19 cellular contexts compared by ENCODE assay signal in the genomic region with DNA sequence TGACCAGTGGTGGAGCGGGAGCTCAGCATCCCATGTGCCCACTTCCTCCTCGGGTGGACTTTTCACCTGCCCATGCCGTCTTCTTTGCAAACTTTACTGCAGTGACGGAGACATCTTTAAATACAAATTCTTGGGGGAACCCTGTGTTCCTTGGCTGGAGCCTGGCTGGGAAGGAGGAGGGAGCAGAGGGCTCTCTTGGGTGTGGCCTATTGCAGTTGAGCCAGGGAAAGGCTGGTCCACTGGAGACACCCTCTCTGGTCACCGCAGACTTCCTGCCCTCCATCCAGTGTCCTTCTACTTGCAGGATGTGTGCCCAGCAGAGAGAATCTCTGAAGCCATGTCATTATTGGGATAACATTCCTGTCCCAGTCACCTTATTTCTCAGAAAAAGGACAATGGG.
DNase-seq lines count a peak whose midpoint lies in the region; ATAC-seq, FAIRE-seq and TF ChIP-seq lines count a peak whose summit lies in the region.
"Had no signal": no experiment of that assay in that cellular context is flagged by ENCODE, and none has a peak within 500 bp of the region (broad histone marks: within the 10 kb centered on the region; RNA-seq: fewer than 3 reads in every experiment).

No MANE protein-coding gene starts in this region.

- no peak overlapping the region for H4K91ac ChIP-seq in trophoblast cell (ENCODE audit: low read depth, low read length)

- H3K14ac ChIP-seq in trophoblast cell (ENCODE audit: low read length), result no peak overlapping the region

- H3K4ac ChIP-seq in trophoblast cell (ENCODE audit: low read depth, low read length), result peak overlapping the region; percentile 34

- no peaks in the 10 kb centered on the region for H3K36me3 ChIP-seq in right atrium auricular region
- H3K36me3 ChIP-seq in H7 (replicated peaks; ENCODE audit: control insufficient read depth, insufficient read depth, low read length), result no peaks in the 10 kb centered on the region; the same call in none of the 2 replicates
- H3K36me3 ChIP-seq in astrocyte (ENCODE audit: insufficient read depth, low read length), result no peaks in the 10 kb centered on the region
- peaks cover 0 to 2% of the 10 kb centered on the region in 2 experiments for H3K36me3 ChIP-seq in trophoblast cell (ENCODE audit: control insufficient read depth in 1 of 2, insufficient read depth in 2 of 2, low read length in 2 of 2)
- H3K36me3 ChIP-seq: HAP-1 had no signal

- no peaks in the 10 kb centered on the region for H3K27me3 ChIP-seq in right atrium auricular region
- no peaks in the 10 kb centered on the region for H3K27me3 ChIP-seq in H7 (ENCODE audit: control insufficient read depth, insufficient read depth, low read length)
- no peaks in the 10 kb centered on the region for H3K27me3 ChIP-seq in astrocyte (ENCODE audit: insufficient read depth, low read length)
- H3K27me3 ChIP-seq in trophoblast cell (ENCODE audit: insufficient read depth, low read length), result no peaks in the 10 kb centered on the region
- H3K27me3 ChIP-seq: BLaER1 treated with 17β-estradiol and CSF1 and Interleukin-3, amounts not matched to agents 10 nM and 100 nM had no signal

- no peak overlapping the region for H4K12ac ChIP-seq in trophoblast cell (ENCODE audit: low read depth, low read length)

- H3K9me3 Mint-ChIP-seq in astrocyte (ENCODE audit: unreplicated experiment), result no peaks in the 10 kb centered on the region

- H2BK5ac ChIP-seq in trophoblast cell (ENCODE audit: low read depth, low read length, poor library complexity), result no peak overlapping the region

- peak overlapping the region; percentile 69 for H3K27ac Mint-ChIP-seq in astrocyte (ENCODE audit: unreplicated experiment)
- H3K27ac Mint-ChIP-seq: CD4-positive, CD25-positive, alpha-beta regulatory T cell had no signal

- peaks cover 52% of the 10 kb centered on the region for H3K4me1 Mint-ChIP-seq in astrocyte (ENCODE audit: low read depth, unreplicated experiment)
- H3K4me1 Mint-ChIP-seq: CD4-positive, CD25-positive, alpha-beta regulatory T cell had no signal

- no peak overlapping the region for H3K9ac ChIP-seq in astrocyte (ENCODE audit: low read length)
- H3K9ac ChIP-seq in trophoblast cell (ENCODE audit: low read length), result no peak overlapping the region
- H3K9ac ChIP-seq: BLaER1 treated with 17β-estradiol and CSF1 and Interleukin-3, amounts not matched to agents 10 nM and 100 nM; GM23248 had no signal

- H3K79me2 ChIP-seq in astrocyte (ENCODE audit: insufficient read depth, low read length), result peaks cover 80% of the 10 kb centered on the region
- peaks cover 19% of the 10 kb centered on the region for H3K79me2 ChIP-seq in trophoblast cell (ENCODE audit: control insufficient read depth, insufficient read depth, low read length, poor library complexity)

- no peak for FAIRE-seq in astrocyte (lab: Jason Lieb, UNC)
- FAIRE-seq: G401.6, GM12891 had no signal

- no peak overlapping the region for H2AK5ac ChIP-seq in trophoblast cell (ENCODE audit: low read length)

- peaks cover 97% of the 10 kb centered on the region for H4K20me1 ChIP-seq in astrocyte (ENCODE audit: insufficient read depth, low read length)

- H3K27ac ChIP-seq in right atrium auricular region (no peak overlapping the region), astrocyte (ENCODE audit: low read depth, low read length) (no peak overlapping the region), trophoblast cell (ENCODE audit: low read depth, low read length) (no peak overlapping the region)
- H3K27ac ChIP-seq: BLaER1 treated with 17β-estradiol and CSF1 and Interleukin-3, amounts not matched to agents 10 nM and 100 nM; GM23248 had no signal

- H3K23ac ChIP-seq in trophoblast cell (ENCODE audit: low read length), result no peak overlapping the region

- H3K4me2 ChIP-seq in astrocyte (ENCODE audit: low read length) (no peak overlapping the region), trophoblast cell (ENCODE audit: low read length) (no peak overlapping the region)
- H3K4me2 ChIP-seq: BLaER1 treated with 17β-estradiol and CSF1 and Interleukin-3, amounts not matched to agents 10 nM and 100 nM had no signal

- no peak overlapping the region for H4K8ac ChIP-seq in trophoblast cell (ENCODE audit: low read depth, low read length)

- H3K18ac ChIP-seq in trophoblast cell (ENCODE audit: low read length), result no peak overlapping the region

- H3K27me3 Mint-ChIP-seq in astrocyte (ENCODE audit: low read depth, unreplicated experiment), result no peaks in the 10 kb centered on the region

- DNase-seq in Right ventricle myocardium superior (no peak), right atrium auricular region (ENCODE audit: low spot score) (no peak), H7 (peak; percentile 16), astrocyte (ENCODE audit: low read depth) (no peak), trophoblast cell (no peak), hippocampal formation (lab: John Stamatoyannopoulos, UW) (no peak)
- DNase-seq in stimulated activated CD4-positive, alpha-beta T cell treated with anti-CD3 and anti-CD28 coated beads, Interleukin-4, amount 100 ng/mL, for 4 hours, result no peak
- DNase-seq in activated CD8-positive, alpha-beta memory T cell treated with anti-CD3 and anti-CD28 coated beads, Interleukin-2, amount 50 U/mL, for 4 hours, result no peak
- DNase-seq: ACHN; CD4-positive, CD25-positive, alpha-beta regulatory T cell; DMS 273 treated with DMSO at 0.1 percent for 48 hours; DMS79 treated with DMSO at 0.1 percent for 48 hours; EL; GM23248; IMR-90 had no signal

- no CpG with 5 or more reads among the region's 5 CpGs for WGBS in trophoblast cell (ENCODE audit: extremely low coverage, insufficient coverage, insufficient read length)

- H2AFZ ChIP-seq in astrocyte (ENCODE audit: low read depth, low read length), result no peak overlapping the region
- H2AFZ ChIP-seq in trophoblast cell (ENCODE audit: insufficient read depth, low read length, poor library complexity), result no peak overlapping the region
- H2AFZ ChIP-seq: GM23248 had no signal

- peaks cover 10% of the 10 kb centered on the region for H3K36me3 Mint-ChIP-seq in astrocyte (ENCODE audit: low read depth, unreplicated experiment)
- H3K36me3 Mint-ChIP-seq: CD4-positive, CD25-positive, alpha-beta regulatory T cell had no signal

- H3K9me3 ChIP-seq in right atrium auricular region (no peaks in the 10 kb centered on the region), astrocyte (ENCODE audit: insufficient read depth, low read depth, low read length) (no peaks in the 10 kb centered on the region), trophoblast cell (ENCODE audit: insufficient read depth, low read depth, low read length) (no peaks in the 10 kb centered on the region)
- H3K9me3 ChIP-seq: BLaER1 treated with 17β-estradiol and CSF1 and Interleukin-3, amounts not matched to agents 10 nM and 100 nM; HAP-1 had no signal

- no peak overlapping the region for H2BK12ac ChIP-seq in trophoblast cell (ENCODE audit: low read length)

- peaks cover 3 to 60% of the 10 kb centered on the region in 2 donors for H3K4me1 ChIP-seq in right atrium auricular region
- peaks cover 3% of the 10 kb centered on the region for H3K4me1 ChIP-seq in astrocyte (ENCODE audit: insufficient read depth, low read length)
- H3K4me1 ChIP-seq in trophoblast cell (ENCODE audit: control insufficient read depth in 1 of 2, insufficient read depth in 2 of 2, low read length in 2 of 2), result peaks cover 19 to 20% of the 10 kb centered on the region in 2 experiments

- peak; percentile 29 for ATAC-seq in Right ventricle myocardium superior (ENCODE audit: poor library complexity)

- intact Hi-C loops in Right ventricle myocardium superior (cut with DNase I), result no loop called here

- H3K4me3 Mint-ChIP-seq in astrocyte (ENCODE audit: unreplicated experiment), result no peak overlapping the region
- H3K4me3 Mint-ChIP-seq: CD4-positive, CD25-positive, alpha-beta regulatory T cell had no signal

- TF ChIP-seq CTCF in right atrium auricular region (IDR thresholded peaks at IDR 0.05) (no peak), astrocyte (IDR thresholded peaks at IDR 0.05; ENCODE audit: insufficient read depth, low read depth, low read length) (no peak)

- no peak overlapping the region for H2BK120ac ChIP-seq in trophoblast cell (ENCODE audit: insufficient read depth, low read length, poor library complexity)

- H3K79me1 ChIP-seq in trophoblast cell (ENCODE audit: low read length), result peaks cover 5% of the 10 kb centered on the region

- H3K4me3 ChIP-seq in right atrium auricular region (no peak overlapping the region), H7 (ENCODE audit: insufficient read depth, low read depth, low read length) (no peak overlapping the region), astrocyte (ENCODE audit: insufficient read depth, low read depth, low read length) (no peak overlapping the region), trophoblast cell (ENCODE audit: low read depth, low read length) (no peak overlapping the region)
- H3K4me3 ChIP-seq: BLaER1 treated with 17β-estradiol and CSF1 and Interleukin-3, amounts not matched to agents 10 nM and 100 nM; GM23248; HAP-1 had no signal
